ENCODE assay signal across 8 cellular contexts in genomic region chr11:128630367-128631230, GRCh38. TPM values are rescaled to one million over a fixed set of nuclear protein-coding genes. Genes with fewer than 3 reads are reported as not detected.
DNase-seq lines count a peak whose midpoint lies in the region; ATAC-seq and TF ChIP-seq lines count a peak whose summit lies in the region.

No MANE protein-coding gene starts in this region.

- H3K79me2 ChIP-seq in HCT116 (ENCODE audit: insufficient read depth, low read length), result no peaks in the 10 kb centered on the region

- H2AFZ ChIP-seq in HCT116 (ENCODE audit: low read depth, low read length, poor library complexity, severe bottlenecking), result peak overlapping the region; percentile 63

- TF ChIP-seq POLR2A in HCT116 (IDR thresholded peaks at IDR 0.05; ENCODE audit: borderline replicate concordance, extremely low read depth, insufficient read depth, insufficient read length) (no peak), gastrocnemius medialis (IDR thresholded peaks at IDR 0.05) (no peak)

- in situ Hi-C loops in gastrocnemius medialis (cut with MboI; ENCODE audit: low sequenced_read_pairs in 4 of 4), result loop anchor here (5.0 to 25.0 kb wide), 8 partner anchors 143 to 593 kb away; no protein-coding TSS in a partner anchor

- H3K9me2 ChIP-seq in HCT116 (ENCODE audit: insufficient read depth), result no peaks in the 10 kb centered on the region

- peak; percentile 79 to 95 (median 89) for TF ChIP-seq CTCF in HCT116 (IDR thresholded peaks at IDR 0.05 in 2 of 3, conservative IDR thresholded peaks at IDR 0.05 in 1 of 3; ENCODE audit: borderline replicate concordance in 1 of 3, insufficient read depth in 1 of 3, low read depth in 2 of 3, low read length in 2 of 3)
- peak; percentile 78 to 91 for TF ChIP-seq CTCF in right atrium auricular region (IDR thresholded peaks at IDR 0.05)
- TF ChIP-seq CTCF in gastrocnemius medialis (IDR thresholded peaks at IDR 0.05 in 4 of 5, conservative IDR thresholded peaks at IDR 0.05 in 1 of 5), result peak; percentile 81 to 91 (median 87)

- no peaks in the 10 kb centered on the region for H3K9me3 ChIP-seq in HCT116 (ENCODE audit: control insufficient read depth in 1 of 2, insufficient read depth in 1 of 2, low read depth in 1 of 2, low read length in 2 of 2)
- no peaks in the 10 kb centered on the region for H3K9me3 ChIP-seq in right atrium auricular region
- no peaks in the 10 kb centered on the region for H3K9me3 ChIP-seq in gastrocnemius medialis

- H3K4me1 ChIP-seq in HCT116 (ENCODE audit: control insufficient read depth in 1 of 2, insufficient read depth in 2 of 2, low read length in 2 of 2), result no peaks in the 10 kb centered on the region
- H3K4me1 ChIP-seq in right atrium auricular region, result no peaks in the 10 kb centered on the region
- H3K4me1 ChIP-seq in gastrocnemius medialis, result peaks cover 0 to 12% of the 10 kb centered on the region in 2 donors

- H3K4me2 ChIP-seq in HCT116 (ENCODE audit: low read length), result no peak overlapping the region

- CTCF ChIA-PET in HCT116 (lab: Charles Lee), result interaction anchor here (0.7 to 7.1 kb wide), 15 partner anchors 11 to 473 kb away, joined by 3 to 80 read pairs (median 4); no protein-coding TSS in a partner anchor

- H4K20me1 ChIP-seq in HCT116 (ENCODE audit: insufficient read depth), result no peaks in the 10 kb centered on the region

- H3K4me3 ChIP-seq in HCT116 (replicated peaks in 1 of 2; ENCODE audit: low read depth in 1 of 2, low read length in 2 of 2) (no peak overlapping the region), right atrium auricular region (no peak overlapping the region), gastrocnemius medialis (no peak overlapping the region)

- POLR2A ChIA-PET in HCT116 (lab: Charles Lee), result no interaction called here

- intact Hi-C loops in HCT116 (cut with micrococcal nuclease), result loop anchor here (1.0 to 5.0 kb wide), 4 partner anchors 146 to 598 kb away; no protein-coding TSS in a partner anchor
- intact Hi-C loops in gastrocnemius medialis (cut with DNase I; ENCODE audit: low total_unique reads), result loop anchor here (1.0 to 5.0 kb wide), 3 partner anchors 202 to 458 kb away; no protein-coding TSS in a partner anchor

- H3K36me3 ChIP-seq in HCT116 (ENCODE audit: control insufficient read depth in 1 of 2, insufficient read depth in 2 of 2, low read length in 2 of 2) (no peaks in the 10 kb centered on the region), right atrium auricular region (no peaks in the 10 kb centered on the region), gastrocnemius medialis (no peaks in the 10 kb centered on the region)

- peak; percentile 93 for TF ChIP-seq RAD21 in HCT116 (IDR thresholded peaks at IDR 0.05; ENCODE audit: low read depth)

- no peak overlapping the region for H3K9ac ChIP-seq in HCT116 (ENCODE audit: low read length)

- ATAC-seq in HCT116 (peak; percentile 87), gastrocnemius medialis (peak; percentile 90 to 94)

- RAD21 ChIA-PET in HCT116 (lab: Charles Lee; ENCODE audit: low non-redundant PET in 1 of 2, low total read pairs in 2 of 2, uncharacterized antibody in 2 of 2, unreplicated experiment in 2 of 2), result no interaction called here

- H3K27me3 ChIP-seq in HCT116 (ENCODE audit: insufficient read depth, low read length) (no peaks in the 10 kb centered on the region; the same call in 1 of the 2 replicates), right atrium auricular region (no peaks in the 10 kb centered on the region), gastrocnemius medialis (no peaks in the 10 kb centered on the region)

- BruUV-seq in HCT116 (replicated peaks; lab: Mats Ljungman, UMichigan), result no TSS peak

- H3K27ac ChIP-seq in HCT116 (ENCODE audit: low read depth, low read length) (no peak overlapping the region), right atrium auricular region (no peak overlapping the region), gastrocnemius medialis (no peak overlapping the region)

- DNase-seq in GM04503 (ENCODE audit: low read depth) (peak; percentile 31), HCT116 (ENCODE audit: low read depth, low spot score) (peak; percentile 56), MV-4-11 (lab: John Stamatoyannopoulos, UW) (peak; percentile 85), T-helper 1 cell (peak; percentile 73 to 92 (median 85)), amniotic epithelial cell (ENCODE audit: low read depth) (peak; percentile 71), right atrium auricular region (ENCODE audit: low spot score) (peak; percentile 87), gastrocnemius medialis (peak; percentile 62 to 71), mesenteric fat pad (ENCODE audit: low spot score) (no peak)

TF ChIP-seq in HCT116, 20 proteins besides CTCF, POLR2A, EP300 and RAD21:
- TF ChIP-seq YY1 (IDR thresholded peaks at IDR 0.05; ENCODE audit: extremely low read depth, insufficient replicate concordance, low read depth, low read length) (peak; percentile 34), ATF3 (IDR thresholded peaks at IDR 0.05) (no peak), EZH2phosphoT487 (IDR thresholded peaks at IDR 0.05; ENCODE audit: borderline replicate concordance) (no peak), SP1 (IDR thresholded peaks at IDR 0.05; ENCODE audit: low read depth) (no peak), ZBTB33 (IDR thresholded peaks at IDR 0.05; ENCODE audit: extremely low read depth, insufficient replicate concordance, low read length) (no peak), TCF7L2 (IDR thresholded peaks at IDR 0.05; ENCODE audit: borderline replicate concordance, extremely low read depth, insufficient read depth, insufficient read length) (no peak), ZNF274 (IDR thresholded peaks at IDR 0.05; ENCODE audit: low read depth, low read length) (no peak), CBX3 (IDR thresholded peaks at IDR 0.05; ENCODE audit: low read depth) (no peak), EZH2 (IDR thresholded peaks at IDR 0.05) (no peak)

RNA-seq across cellular contexts. Expression of gene ETS1, which starts 43.2 kb away (rescaled TPM):
- total RNA-seq in HCT116 (2021; ENCODE audit: unreplicated experiment) (9.2 TPM), right atrium auricular region (10 to 100 TPM; 37.9 to 46.6 TPM), gastrocnemius medialis (10 to 100 TPM; 16.8 to 24.9 (median 21.8) TPM), mesenteric fat pad (154 TPM)
- polyA plus RNA-seq in HCT116 (2012), result 7.7 and 8.0 TPM in 2 replicates
